29 cellular contexts compared by ENCODE assay signal in the genomic region with DNA sequence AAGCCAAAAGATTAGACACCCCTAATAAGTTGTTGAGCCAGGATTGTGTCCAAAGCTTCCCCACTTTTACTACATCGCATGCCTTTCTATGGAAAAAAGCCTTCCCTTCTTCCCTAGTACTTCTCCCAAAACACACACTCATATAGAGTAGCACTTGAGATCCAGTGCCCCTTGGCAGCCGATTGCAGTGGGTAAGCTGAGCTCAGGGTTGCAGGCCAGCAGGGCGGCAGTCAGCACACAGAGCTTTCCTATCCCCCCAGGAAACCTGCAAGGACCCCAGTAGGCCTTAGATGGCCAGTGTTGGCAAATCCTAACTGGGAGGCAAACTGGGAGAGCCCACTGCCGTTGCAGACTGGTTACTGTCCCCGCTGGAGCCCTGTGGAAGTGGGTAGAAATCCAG.
"Had no signal": no experiment of that assay in that cellular context is flagged by ENCODE, and none has a peak within 500 bp of the region (broad histone marks: within the 10 kb centered on the region; RNA-seq: fewer than 3 reads in every experiment).

No MANE protein-coding gene starts in this region.

- H3K4me2 ChIP-seq: smooth muscle cell had no signal

- H3K27me3 ChIP-seq: breast epithelium, esophagus squamous epithelium, heart right ventricle, pancreas, suprapubic skin, tibial nerve had no signal

- H3K36me3 Mint-ChIP-seq: activated naive CD4-positive, alpha-beta T cell treated with anti-CD3 and anti-CD28 coated beads, Interleukin-2, amount 10 ng/mL, durations not matched to agents 7 days and 5 days; T-cell had no signal

- H3K4me1 ChIP-seq: breast epithelium, pancreas, prostate gland had no signal

- FAIRE-seq: endometrium, pancreas, urothelium cell line had no signal

- H3K4me3 ChIP-seq: breast epithelium, esophagus squamous epithelium, heart right ventricle, mucosa of descending colon, pancreas, prostate gland, smooth muscle cell, suprapubic skin, tibial nerve had no signal

- H3K9me3 ChIP-seq: breast epithelium, esophagus squamous epithelium, heart right ventricle, mucosa of descending colon, pancreas, prostate gland, suprapubic skin, tibial nerve had no signal

- H3K4me3 Mint-ChIP-seq: activated B cell treated with CpG ODN at 0.5 μM for 24 hours; activated CD4-positive, alpha-beta T cell treated with anti-CD3 and anti-CD28 coated beads for 36 hours; activated naive CD4-positive, alpha-beta T cell treated with anti-CD3 and anti-CD28 coated beads, Interleukin-2, amount 10 ng/mL, durations not matched to agents 7 days and 5 days; nephron progenitor cell; T-cell; T-helper 2 cell treated with Interferon-gamma antibody and Interleukin-4, amounts not matched to agents 5 μg/mL and 100 μg/mL, for 36 hours had no signal

- H3K9me3 Mint-ChIP-seq: activated B cell treated with CpG ODN at 0.5 μM for 24 hours; activated naive CD4-positive, alpha-beta T cell treated with anti-CD3 and anti-CD28 coated beads, Interleukin-2, amount 10 ng/mL, durations not matched to agents 7 days and 5 days; T-cell; T-helper 2 cell treated with Interferon-gamma antibody and Interleukin-4, amounts not matched to agents 5 μg/mL and 100 μg/mL, for 36 hours had no signal

- H3K27me3 Mint-ChIP-seq: activated B cell treated with CpG ODN at 0.5 μM for 24 hours, T-cell had no signal

- ATAC-seq: activated CD4-positive, alpha-beta T cell treated with anti-CD3 and anti-CD28 coated beads for 36 hours; T-cell had no signal

- DNase-seq: activated B cell treated with CpG ODN at 0.5 μM for 24 hours; activated CD4-positive, alpha-beta T cell treated with anti-CD3 and anti-CD28 coated beads for 36 hours; activated CD4-positive, alpha-beta T cell treated with anti-CD3 and anti-CD28 coated beads, Interleukin-2, amount 50 U/mL, for 4 hours; activated gamma-delta T cell; activated naive CD4-positive, alpha-beta T cell treated with anti-CD3 and anti-CD28 coated beads, Interleukin-2, amount 10 ng/mL, durations not matched to agents 7 days and 5 days; activated T-cell treated with anti-CD3 and anti-CD28 coated beads for 4 hours; central memory CD4-positive, alpha-beta T cell; effector CD8-positive, alpha-beta T cell; esophagus squamous epithelium; foreskin melanocyte; kidney glomerular epithelial cell; nephron progenitor cell; retina; stimulated activated CD4-positive, alpha-beta T cell treated with anti-CD3 and anti-CD28 coated beads, Interleukin-15, amount 100 ng/mL, for 24 hours; stimulated activated CD4-positive, alpha-beta T cell treated with anti-CD3 and anti-CD28 coated beads, Interleukin-2, amount 100 ng/mL, for 24 hours; stimulated activated naive CD4-positive, alpha-beta T cell had no signal

- H3K4me1 Mint-ChIP-seq: nephron progenitor cell had no signal

- H3K27ac ChIP-seq: breast epithelium, epithelial cell of prostate, pancreas, prostate gland, suprapubic skin had no signal

- H3K36me3 ChIP-seq: breast epithelium, esophagus squamous epithelium, heart right ventricle, pancreas, prostate gland, suprapubic skin, tibial nerve had no signal

- H3K27ac Mint-ChIP-seq: activated B cell treated with CpG ODN at 0.5 μM for 24 hours; activated CD4-positive, alpha-beta T cell treated with anti-CD3 and anti-CD28 coated beads for 36 hours; activated naive CD4-positive, alpha-beta T cell treated with anti-CD3 and anti-CD28 coated beads, Interleukin-2, amount 10 ng/mL, durations not matched to agents 7 days and 5 days; nephron progenitor cell; T-cell; T-helper 2 cell treated with Interferon-gamma antibody and Interleukin-4, amounts not matched to agents 5 μg/mL and 100 μg/mL, for 36 hours had no signal
